7 cellular contexts compared by ENCODE assay signal in genomic region chr7:112898432-112899290, GRCh38.
DNase-seq lines count a peak whose midpoint lies in the region; ATAC-seq lines count a peak whose summit lies in the region.

No MANE protein-coding gene starts in this region.

- POLR2A ChIA-PET in activated naive CD8-positive, alpha-beta T cell treated with anti-CD3 and anti-CD28 coated beads, Interleukin-2, amount 10 ng/mL, durations not matched to agents 7 days and 5 days (lab: Charles Lee), result no interaction called here

- in situ Hi-C loops in G401 (cut with HindIII; ENCODE audit: low sequenced_read_pairs), result no loop called here

- no peak overlapping the region for H3K27ac Mint-ChIP-seq in activated naive CD8-positive, alpha-beta T cell treated with anti-CD3 and anti-CD28 coated beads, Interleukin-2, amount 10 ng/mL, durations not matched to agents 7 days and 5 days

- peaks cover 1% of the 10 kb centered on the region for H3K4me1 Mint-ChIP-seq in activated naive CD8-positive, alpha-beta T cell treated with anti-CD3 and anti-CD28 coated beads, Interleukin-2, amount 10 ng/mL, durations not matched to agents 7 days and 5 days

- no peaks in the 10 kb centered on the region for H3K27me3 Mint-ChIP-seq in activated naive CD8-positive, alpha-beta T cell treated with anti-CD3 and anti-CD28 coated beads, Interleukin-2, amount 10 ng/mL, durations not matched to agents 7 days and 5 days

- H3K4me3 Mint-ChIP-seq in activated naive CD8-positive, alpha-beta T cell treated with anti-CD3 and anti-CD28 coated beads, Interleukin-2, amount 10 ng/mL, durations not matched to agents 7 days and 5 days, result no peak overlapping the region

- peaks cover 11% of the 10 kb centered on the region for H3K36me3 Mint-ChIP-seq in activated naive CD8-positive, alpha-beta T cell treated with anti-CD3 and anti-CD28 coated beads, Interleukin-2, amount 10 ng/mL, durations not matched to agents 7 days and 5 days

- ATAC-seq in GM21367 (IDR thresholded peaks at IDR 0.05; ENCODE audit: unreplicated experiment) (peak; percentile 92), HG03565 (IDR thresholded peaks at IDR 0.05; ENCODE audit: unreplicated experiment) (peak; percentile 74)
- ATAC-seq in activated naive CD8-positive, alpha-beta T cell treated with anti-CD3 and anti-CD28 coated beads, Interleukin-2, amount 10 ng/mL, durations not matched to agents 7 days and 5 days (ENCODE audit: low read depth), result peak; percentile 45

- DNase-seq in G401 (ENCODE audit: low spot score) (peak; percentile 31), NCI-H82 treated with DMSO at 0.1 percent for 48 hours (lab: John Stamatoyannopoulos, UW; ENCODE audit: unreplicated experiment) (peak; percentile 43), iPS DF 19.7 (ENCODE audit: low read depth, low spot score) (peak; percentile 9)
- no peak for DNase-seq in activated naive CD8-positive, alpha-beta T cell treated with anti-CD3 and anti-CD28 coated beads, Interleukin-2, amount 10 ng/mL, durations not matched to agents 7 days and 5 days
- peak; percentile 2 for DNase-seq in stimulated activated CD4-positive, alpha-beta T cell treated with anti-CD3 and anti-CD28 coated beads, Interleukin-2, amount 100 ng/mL, for 4 hours (ENCODE audit: low read depth)

- no peaks in the 10 kb centered on the region for H3K9me3 Mint-ChIP-seq in activated naive CD8-positive, alpha-beta T cell treated with anti-CD3 and anti-CD28 coated beads, Interleukin-2, amount 10 ng/mL, durations not matched to agents 7 days and 5 days
